In genomic region chr10:86632009-86632800, GRCh38 we compare ENCODE assay signal across 9 cellular contexts. TPM values are rescaled to one million over a fixed set of nuclear protein-coding genes. Genes with fewer than 3 reads are reported as not detected.
DNase-seq lines count a peak whose midpoint lies in the region; ATAC-seq and TF ChIP-seq lines count a peak whose summit lies in the region.
"Had no signal": no experiment of that assay in that cellular context is flagged by ENCODE, and none has a peak within 500 bp of the region (broad histone marks: within the 10 kb centered on the region; RNA-seq: fewer than 3 reads in every experiment).

No MANE protein-coding gene starts in this region.

- no peaks in the 10 kb centered on the region for H3K79me2 ChIP-seq in fibroblast of lung (ENCODE audit: control insufficient read depth, insufficient read depth, low read length)

- peak overlapping the region; percentile 21 for H3K9ac ChIP-seq in fibroblast of lung (ENCODE audit: insufficient read depth, low read length)
- H3K9ac ChIP-seq in mucosa of rectum (ENCODE audit: low read depth in 1 of 2, low read length in 2 of 2): peak overlapping the region in 1 of 2 donors; percentile 24

- H3K4me1 ChIP-seq in fibroblast of lung (ENCODE audit: control insufficient read depth, extremely low read depth, insufficient read depth, low read length): no peaks in the 10 kb centered on the region
- peaks cover 0 to 6% of the 10 kb centered on the region in 2 donors for H3K4me1 ChIP-seq in mucosa of rectum (ENCODE audit: control insufficient read depth in 2 of 2, insufficient read depth in 2 of 2, low read length in 2 of 2)
- H3K4me1 ChIP-seq in effector memory CD4-positive, alpha-beta T cell (ENCODE audit: control insufficient read depth, insufficient read depth, low read length, poor library complexity, severe bottlenecking): no peaks in the 10 kb centered on the region

- peak overlapping the region; percentile 40 for H2AFZ ChIP-seq in fibroblast of lung (ENCODE audit: low read length)

- no peak for TF ChIP-seq CTCF in fibroblast of lung (conservative IDR thresholded peaks at IDR 0.05 in 1 of 2, IDR thresholded peaks at IDR 0.05 in 1 of 2; ENCODE audit: low read depth in 1 of 2, low read length in 2 of 2)

- H4K20me1 ChIP-seq in fibroblast of lung (ENCODE audit: control insufficient read depth, extremely low read depth, insufficient read depth, low read length): no peaks in the 10 kb centered on the region

- H3K27ac ChIP-seq in fibroblast of lung (ENCODE audit: insufficient read depth, low read length) (no peak overlapping the region), mucosa of rectum (ENCODE audit: low read depth in 2 of 2, low read length in 2 of 2) (no peak overlapping the region)
- H3K27ac ChIP-seq in effector memory CD4-positive, alpha-beta T cell (ENCODE audit: insufficient read depth, low read length, poor library complexity, severe bottlenecking): no peak overlapping the region

- DNase-seq in Right ventricle myocardium inferior (ENCODE audit: missing footprints) (peak; percentile 73), cardiac septum (ENCODE audit: low spot score) (no peak), fibroblast of lung (ENCODE audit: low read depth in 2 of 2) (peak; percentile 20 to 29), putamen (ENCODE audit: low spot score) (no peak), pons (ENCODE audit: low spot score) (no peak)
- DNase-seq in effector memory CD4-positive, alpha-beta T cell: no peak
- DNase-seq: MM.1S had no signal

- H3K9me3 ChIP-seq in fibroblast of lung (ENCODE audit: control insufficient read depth, insufficient read depth, low read depth, low read length) (no peaks in the 10 kb centered on the region), mucosa of rectum (ENCODE audit: control insufficient read depth in 2 of 2, low read length in 2 of 2) (no peaks in the 10 kb centered on the region)
- H3K9me3 ChIP-seq in effector memory CD4-positive, alpha-beta T cell (ENCODE audit: control insufficient read depth, low read length): no peaks in the 10 kb centered on the region

- peak overlapping the region; percentile 51 for H3K4me2 ChIP-seq in fibroblast of lung (ENCODE audit: extremely low read depth, insufficient read depth, low read length)

- H3K36me3 ChIP-seq in fibroblast of lung (ENCODE audit: control insufficient read depth, insufficient read depth, low read length): no peaks in the 10 kb centered on the region
- no peaks in the 10 kb centered on the region for H3K36me3 ChIP-seq in mucosa of rectum (ENCODE audit: control insufficient read depth in 2 of 2, insufficient read depth in 2 of 2, low read length in 2 of 2)
- no peaks in the 10 kb centered on the region for H3K36me3 ChIP-seq in effector memory CD4-positive, alpha-beta T cell (ENCODE audit: control insufficient read depth, insufficient read depth, low read length)

- intact Hi-C loops in Right ventricle myocardium inferior (cut with DNase I) (loop anchor here (5.0 kb wide), 1 partner anchor 230 kb away; no protein-coding TSS in a partner anchor), cardiac septum (cut with DNase I) (no loop called here)

- ATAC-seq in Right ventricle myocardium inferior (peak; percentile 82), HG03432 (IDR thresholded peaks at IDR 0.05; ENCODE audit: unreplicated experiment) (no peak)

- H3K4me3 ChIP-seq in fibroblast of lung (replicated peaks in 1 of 4; ENCODE audit: control extremely low read depth in 1 of 4, insufficient read depth in 1 of 4, low read depth in 3 of 4, low read length in 4 of 4) (peak overlapping the region in 3 of 4 experiments; percentile 12 to 36 (median 18)), mucosa of rectum (ENCODE audit: low read length in 2 of 2) (peak overlapping the region; percentile 44 to 59)
- H3K4me3 ChIP-seq in effector memory CD4-positive, alpha-beta T cell (ENCODE audit: insufficient read depth, low read depth, low read length, poor library complexity, severe bottlenecking): no peak overlapping the region

- H3K27me3 ChIP-seq in fibroblast of lung (ENCODE audit: control insufficient read depth, insufficient read depth, low read length) (no peaks in the 10 kb centered on the region), mucosa of rectum (ENCODE audit: control insufficient read depth in 2 of 2, insufficient read depth in 2 of 2, low read length in 2 of 2) (peaks cover 0 to 7% of the 10 kb centered on the region in 2 donors)
- peaks cover 14% of the 10 kb centered on the region for H3K27me3 ChIP-seq in effector memory CD4-positive, alpha-beta T cell (replicated peaks; ENCODE audit: control insufficient read depth, insufficient read depth, low read length, poor library complexity, severe bottlenecking)

RNA-seq across cellular contexts. Expression of gene OPN4, which starts 22.1 kb away (rescaled TPM):
- total RNA-seq in Right ventricle myocardium inferior (0.41 TPM), cardiac septum (not detected), fibroblast of lung (not detected in 2 replicates)
- polyA plus RNA-seq in fibroblast of lung: not detected in 2 replicates
- not detected in 2 replicates for polyA plus RNA-seq in fibroblast of lung (2012)
- not detected in 2 replicates for polyA minus RNA-seq in fibroblast of lung (ENCODE audit: low replicate concordance)

RNA-seq across cellular contexts. Expression of gene LDB3, which starts 36.1 kb away (rescaled TPM):
- total RNA-seq in Right ventricle myocardium inferior (1,478 TPM), cardiac septum (1,178 TPM), fibroblast of lung (under 0.01 TPM in 2 replicates)
- 0.20 TPM in 1 of 2 replicates, not detected in the other for polyA plus RNA-seq in fibroblast of lung
- polyA plus RNA-seq in fibroblast of lung (2012): 0.07 and 0.30 TPM in 2 replicates
- polyA minus RNA-seq in fibroblast of lung (ENCODE audit: low replicate concordance): not detected in 2 replicates

Comparison
In these comparisons a context has a peak if more than half of its experiments do, and no peak if none do; other contexts are left out.
1. DNase-seq: peak in Right ventricle myocardium inferior (single experiment) and fibroblast of lung (2 of 2); none in cardiac septum (single experiment), putamen (single experiment), effector memory CD4-positive, alpha-beta T cell (0 of 3) and pons (single experiment).
2. RNA of gene LDB3, which starts 36.1 kb away (total RNA-seq): 1,478 TPM in Right ventricle myocardium inferior (single experiment) and 1,178 TPM in cardiac septum (single experiment); under 0.01 TPM in fibroblast of lung; every median in the first group is over 1,000 times any median in the second.